Comparison of ENCODE assay signal across 18 cellular contexts in genomic region chr17:67079481-67079880, GRCh38. TPM values are rescaled to one million over a fixed set of nuclear protein-coding genes. Genes with fewer than 3 reads are reported as not detected.
DNase-seq lines count a peak whose midpoint lies in the region; ATAC-seq, FAIRE-seq and TF ChIP-seq lines count a peak whose summit lies in the region.
"Had no signal": no experiment of that assay in that cellular context is flagged by ENCODE, and none has a peak within 500 bp of the region (broad histone marks: within the 10 kb centered on the region; RNA-seq: fewer than 3 reads in every experiment).

No MANE protein-coding gene starts in this region.

- no peak overlapping the region for H3K4me3 Mint-ChIP-seq in central memory CD8-positive, alpha-beta T cell
- H3K4me3 Mint-ChIP-seq: CD14-positive monocyte; CD4-positive, alpha-beta memory T cell; H9 had no signal

- H3K79me2 ChIP-seq in HepG2 (ENCODE audit: insufficient read depth, low read length) = no peaks in the 10 kb centered on the region

- no peaks in the 10 kb centered on the region for H3K9me3 Mint-ChIP-seq in central memory CD8-positive, alpha-beta T cell
- H3K9me3 Mint-ChIP-seq: CD14-positive monocyte; CD4-positive, alpha-beta memory T cell; H9 had no signal

- no peak for FAIRE-seq in HepG2 (lab: Jason Lieb, UNC)

- peaks cover 27% of the 10 kb centered on the region for H3K4me1 Mint-ChIP-seq in central memory CD8-positive, alpha-beta T cell
- H3K4me1 Mint-ChIP-seq: H9 had no signal

- TF ChIP-seq RAD21 in liver (IDR thresholded peaks at IDR 0.05) = no peak
- no peak for TF ChIP-seq RAD21 in HepG2 (CRISPR knock-in tag; IDR thresholded peaks at IDR 0.05)

- 78% methylated on average over 2 of the region's 2 CpGs for WGBS in liver
- 99% methylated on average over 2 of the region's 2 CpGs for WGBS in HepG2 (ENCODE audit: low lambda C conversion rate)
- 98% methylated on average over 2 of the region's 2 CpGs for WGBS in esophagus muscularis mucosa

- DNase-seq in HepG2 (ENCODE audit: low spot score) (no peak), NCI-H526 (lab: John Stamatoyannopoulos, UW) (peak; percentile 41 to 56), esophagus muscularis mucosa (ENCODE audit: extremely low spot score) (no peak)
- no peak for DNase-seq in central memory CD8-positive, alpha-beta T cell (ENCODE audit: low spot score in 2 of 2)
- DNase-seq in stimulated activated CD4-positive, alpha-beta T cell treated with anti-CD3 and anti-CD28 coated beads, Interleukin-4, amount 100 ng/mL, for 1 hour = no peak
- DNase-seq: 8988T; Calu3; CD4-positive, alpha-beta memory T cell; DMS79 treated with DMSO at 0.1 percent for 48 hours; GF-D8; GOT3; H9 had no signal

- H3K4me2 ChIP-seq in HepG2 (ENCODE audit: low read depth, low read length) = no peak overlapping the region
- H3K4me2 ChIP-seq: BLaER1 had no signal

- no peak for ATAC-seq in HepG2
- ATAC-seq in central memory CD8-positive, alpha-beta T cell (replicated peaks; ENCODE audit: extremely low read depth, poor library complexity, severe bottlenecking) = no peak
- no peak for ATAC-seq in GM18517 (IDR thresholded peaks at IDR 0.05; ENCODE audit: unreplicated experiment)

- TF ChIP-seq CTCF in liver (IDR thresholded peaks at IDR 0.05; ENCODE audit: low read depth, low read length, missing input control) = no peak
- TF ChIP-seq CTCF in HepG2 (CRISPR knock-in tag; IDR thresholded peaks at IDR 0.05) = no peak
- no peak for TF ChIP-seq CTCF in esophagus muscularis mucosa (IDR thresholded peaks at IDR 0.05)

- H3K36me3 ChIP-seq in liver (ENCODE audit: control insufficient read depth in 4 of 4, insufficient read depth in 3 of 4, low read depth in 1 of 4, low read length in 3 of 4) (peaks cover 2 to 7% (median 5%) of the 10 kb centered on the region in 4 donors), HepG2 (replicated peaks in 1 of 2; ENCODE audit: control insufficient read depth in 1 of 2, insufficient read depth in 2 of 2, low read length in 2 of 2) (peaks cover 17 to 46% of the 10 kb centered on the region in 2 experiments), esophagus muscularis mucosa (peaks cover 8 to 35% (median 21%) of the 10 kb centered on the region in 4 donors)

- POLR2A ChIA-PET in HepG2 (lab: Yijun Ruan, JAX) = no interaction called here

- no TSS peak for BruUV-seq in HepG2 (replicated peaks; lab: Mats Ljungman, UMichigan)

- TF ChIP-seq POLR2A in HepG2 (IDR thresholded peaks at IDR 0.05; ENCODE audit: insufficient read depth in 1 of 2, low read depth in 2 of 2, low read length in 2 of 2) (no peak), esophagus muscularis mucosa (IDR thresholded peaks at IDR 0.05; ENCODE audit: low read depth) (no peak)

- H2AFZ ChIP-seq in HepG2 (ENCODE audit: low read length) = no peak overlapping the region

- H3K4me1 ChIP-seq in liver (ENCODE audit: control insufficient read depth in 4 of 4, insufficient read depth in 4 of 4, low read length in 3 of 4) (peaks cover 2 to 37% (median 25%) of the 10 kb centered on the region in 4 donors), HepG2 (ENCODE audit: insufficient read depth, low read length) (peaks cover 31% of the 10 kb centered on the region), esophagus muscularis mucosa (no peaks in the 10 kb centered on the region)

- CTCF ChIA-PET in HepG2 (lab: Yijun Ruan, JAX; ENCODE audit: low intra/inter-chr PET ratio, low total read pairs) = no interaction called here

- no peak overlapping the region for H3K9ac ChIP-seq in liver (ENCODE audit: low read depth in 1 of 2, low read length in 2 of 2)
- H3K9ac ChIP-seq in HepG2 (ENCODE audit: insufficient read depth, low read depth, low read length) = no peak overlapping the region
- H3K9ac ChIP-seq: BLaER1 had no signal

- H3K27me3 Mint-ChIP-seq in central memory CD8-positive, alpha-beta T cell = no peaks in the 10 kb centered on the region
- H3K27me3 Mint-ChIP-seq: CD4-positive, alpha-beta memory T cell had no signal

- no peaks in the 10 kb centered on the region for H4K20me1 ChIP-seq in HepG2 (ENCODE audit: insufficient read depth, low read length)

- H3K27me3 ChIP-seq in liver (ENCODE audit: control insufficient read depth in 4 of 4, insufficient read depth in 4 of 4, low read length in 3 of 4) (no peaks in the 10 kb centered on the region), HepG2 (ENCODE audit: control insufficient read depth in 1 of 2, insufficient read depth in 2 of 2, low read length in 2 of 2) (no peaks in the 10 kb centered on the region), esophagus muscularis mucosa (no peaks in the 10 kb centered on the region)
- H3K27me3 ChIP-seq: BLaER1 had no signal

- TF ChIP-seq EP300 in HepG2 (IDR thresholded peaks at IDR 0.05; ENCODE audit: low read depth in 2 of 2, low read length in 2 of 2) (no peak), HepG2 (CRISPR knock-in tag; IDR thresholded peaks at IDR 0.05; ENCODE audit: borderline replicate concordance) (no peak), esophagus muscularis mucosa (IDR thresholded peaks at IDR 0.05) (no peak)

- peak overlapping the region; percentile 83 for H3K27ac Mint-ChIP-seq in central memory CD8-positive, alpha-beta T cell (ENCODE audit: low read depth)
- H3K27ac Mint-ChIP-seq: H9 had no signal

- peaks cover 27% of the 10 kb centered on the region for H3K36me3 Mint-ChIP-seq in central memory CD8-positive, alpha-beta T cell (ENCODE audit: insufficient read depth)

- intact Hi-C loops in HepG2 (cut with micrococcal nuclease; ENCODE audit: unreplicated experiment) = no loop called here
- intact Hi-C loops in esophagus muscularis mucosa (cut with DNase I) = no loop called here

- H3K9me3 ChIP-seq in liver (ENCODE audit: control insufficient read depth in 4 of 4, low read length in 3 of 4) (no peaks in the 10 kb centered on the region), HepG2 (ENCODE audit: low read length) (no peaks in the 10 kb centered on the region), esophagus muscularis mucosa (no peaks in the 10 kb centered on the region)
- H3K9me3 ChIP-seq: BLaER1 had no signal

- in situ Hi-C loops in HepG2 (cut with HindIII; ENCODE audit: extremely low pct_ligation_motif_present, low pct_unique_long_range_greater_than_20kb) = no loop called here

- H3K27ac ChIP-seq in liver (ENCODE audit: low read depth in 1 of 2, low read length in 2 of 2) (no peak overlapping the region), HepG2 (ENCODE audit: extremely low read length, insufficient read depth, low read length) (no peak overlapping the region), esophagus muscularis mucosa (replicated peaks in 1 of 4) (no peak overlapping the region)
- H3K27ac ChIP-seq: BLaER1 had no signal

- H3K4me3 ChIP-seq in liver (ENCODE audit: low read depth in 1 of 3, low read length in 3 of 3) (no peak overlapping the region), HepG2 (replicated peaks in 1 of 3; ENCODE audit: insufficient read depth in 1 of 3, low read depth in 2 of 3, low read length in 3 of 3) (no peak overlapping the region), esophagus muscularis mucosa (no peak overlapping the region)
- H3K4me3 ChIP-seq: BLaER1 had no signal

TF ChIP-seq in liver, 16 proteins besides CTCF, POLR2A, EP300 and RAD21 (continues in another document):
- no peak for TF ChIP-seq ATF3 (IDR thresholded peaks at IDR 0.05)
- TF ChIP-seq YY1 (IDR thresholded peaks at IDR 0.05) = peak; percentile 59
- peak; percentile 6 for TF ChIP-seq SP1 (IDR thresholded peaks at IDR 0.05)

TF ChIP-seq in HepG2, 621 proteins besides CTCF, POLR2A, EP300 and RAD21:
- TF ChIP-seq TAF1 (CRISPR knock-in tag; IDR thresholded peaks at IDR 0.05) (no peak), ZKSCAN8 (CRISPR knock-in tag; IDR thresholded peaks at IDR 0.05; ENCODE audit: borderline replicate concordance) (no peak)

RNA-seq across cellular contexts. Expression of gene CACNG1, which starts 35.1 kb away (rescaled TPM):
- total RNA-seq in liver (not detected), HepG2 (2016; rRNA removed; fragmentation: Illumina TruSeq; extraction: Trizol) (not detected in 2 replicates), esophagus muscularis mucosa (not detected)
- polyA plus RNA-seq in liver (not detected), HepG2 (2011; rRNA removed) (not detected in 2 replicates)
- not detected in 2 replicates for total RNA-seq in HepG2 (2016; cell fraction: cytosol; rRNA removed; fragmentation: Illumina TruSeq; extraction: Trizol; ENCODE audit: low read depth)
- total RNA-seq in HepG2 (2016; cell fraction: insoluble cytoplasmic fraction; rRNA removed; fragmentation: Illumina TruSeq; extraction: Trizol) = not detected in 2 replicates
- total RNA-seq in HepG2 (2016; cell fraction: membrane; rRNA removed; fragmentation: Illumina TruSeq; extraction: Trizol) = not detected in 2 replicates
- not detected in 2 replicates for total RNA-seq in HepG2 (2016; cell fraction: nucleus; rRNA removed; fragmentation: Illumina TruSeq; extraction: Trizol)
- not detected in 2 replicates for polyA plus RNA-seq in HepG2 (2011; cell fraction: cytosol; rRNA removed)
- not detected in 2 replicates for polyA plus RNA-seq in HepG2 (2011; cell fraction: nucleus; rRNA removed)
- not detected in 2 replicates for polyA plus RNA-seq in HepG2 (2012)
- polyA plus RNA-seq in HepG2 (2016; cell fraction: cytosol; fragmentation: Illumina TruSeq; extraction: Trizol; ENCODE audit: low read depth) = not detected in 2 replicates
- not detected in 2 replicates for polyA plus RNA-seq in HepG2 (2016; cell fraction: insoluble cytoplasmic fraction; fragmentation: Illumina TruSeq; extraction: Trizol; ENCODE audit: low read depth)
- polyA plus RNA-seq in HepG2 (2016; cell fraction: membrane; fragmentation: Illumina TruSeq; extraction: Trizol; ENCODE audit: low read depth) = not detected in 2 replicates
- not detected in 2 replicates for polyA plus RNA-seq in HepG2 (2016; cell fraction: nucleus; fragmentation: Illumina TruSeq; extraction: Trizol; ENCODE audit: insufficient read depth, low read depth)
- polyA minus RNA-seq in HepG2 (2011; rRNA and poly(A)+ RNA removed; ENCODE audit: low replicate concordance) = not detected in 2 replicates
- polyA minus RNA-seq in HepG2 (2011; cell fraction: cytosol; rRNA and poly(A)+ RNA removed) = not detected in 2 replicates
- polyA minus RNA-seq in HepG2 (2011; cell fraction: nucleus; rRNA and poly(A)+ RNA removed) = not detected in 2 replicates
- total RNA-seq: A673; Calu3; CD4-positive, alpha-beta memory T cell; H9 had no signal
- polyA plus RNA-seq: AG04450; CD14-positive monocyte; CD4-positive, alpha-beta memory T cell had no signal

Comparison
In these comparisons a context has a peak if more than half of its experiments do, and no peak if none do; other contexts are left out.
1. DNase-seq: peak in NCI-H526 (2 of 2); none in HepG2 (single experiment), central memory CD8-positive, alpha-beta T cell (0 of 2), stimulated activated CD4-positive, alpha-beta T cell treated with anti-CD3 and anti-CD28 coated beads, Interleukin-4, amount 100 ng/mL, for 1 hour (single experiment) and esophagus muscularis mucosa (single experiment).